Comparison of ENCODE assay signal across 8 cellular contexts in genomic region chr21:34983680-34984086, GRCh38.
A peak's percentile ranks its signal among the peaks of the same experiment; 100 is the strongest.
DNase-seq lines count a peak whose midpoint lies in the region; ATAC-seq, FAIRE-seq and TF ChIP-seq lines count a peak whose summit lies in the region.

No MANE protein-coding gene starts in this region.

- TF ChIP-seq CTCF in bronchial epithelial cell (IDR thresholded peaks at IDR 0.05; ENCODE audit: insufficient read depth, low read length, severe bottlenecking), result no peak

- H3K27me3 ChIP-seq in bronchial epithelial cell (ENCODE audit: control insufficient read depth, insufficient read depth, low read length), result no peaks in the 10 kb centered on the region

- no peaks in the 10 kb centered on the region for H3K36me3 ChIP-seq in bronchial epithelial cell (ENCODE audit: control insufficient read depth, insufficient read depth, low read length)

- DNase-seq in T-helper 2 cell, result peak in 3 of 5 experiments; percentile 29 to 90 (median 40)
- peak; percentile 63 for DNase-seq in bronchial epithelial cell (ENCODE audit: low read depth)
- peak; percentile 32 for DNase-seq in stimulated activated CD8-positive, alpha-beta memory T cell treated with anti-CD3 and anti-CD28 coated beads, Interleukin-12 subunit alpha, Interleukin-12 subunit beta, amount 100 ng/mL, for 1 hour (ENCODE audit: low read depth)
- no peak for DNase-seq in LoVo (ENCODE audit: low spot score)
- no peak for DNase-seq in C1 segment of cervical spinal cord (lab: John Stamatoyannopoulos, UW)

- no peak overlapping the region for H3K4me3 ChIP-seq in bronchial epithelial cell (ENCODE audit: low read depth, low read length)

- no peak for FAIRE-seq in bronchial epithelial cell (lab: Jason Lieb, UNC)

- ATAC-seq in GM21576 (IDR thresholded peaks at IDR 0.05; ENCODE audit: unreplicated experiment), result peak; percentile 32
- no peak for ATAC-seq in HG03025 (IDR thresholded peaks at IDR 0.05; ENCODE audit: low FRiP score, unreplicated experiment)
- no peak for ATAC-seq in HG02970 (IDR thresholded peaks at IDR 0.05; ENCODE audit: low FRiP score, unreplicated experiment)

Comparison
In these comparisons a context has a peak if more than half of its experiments do, and no peak if none do; other contexts are left out.
1. DNase-seq: peak in T-helper 2 cell (3 of 5), bronchial epithelial cell (single experiment) and stimulated activated CD8-positive, alpha-beta memory T cell treated with anti-CD3 and anti-CD28 coated beads, Interleukin-12 subunit alpha, Interleukin-12 subunit beta, amount 100 ng/mL, for 1 hour (single experiment); none in LoVo (single experiment) and C1 segment of cervical spinal cord (0 of 14).